In the genomic region with DNA sequence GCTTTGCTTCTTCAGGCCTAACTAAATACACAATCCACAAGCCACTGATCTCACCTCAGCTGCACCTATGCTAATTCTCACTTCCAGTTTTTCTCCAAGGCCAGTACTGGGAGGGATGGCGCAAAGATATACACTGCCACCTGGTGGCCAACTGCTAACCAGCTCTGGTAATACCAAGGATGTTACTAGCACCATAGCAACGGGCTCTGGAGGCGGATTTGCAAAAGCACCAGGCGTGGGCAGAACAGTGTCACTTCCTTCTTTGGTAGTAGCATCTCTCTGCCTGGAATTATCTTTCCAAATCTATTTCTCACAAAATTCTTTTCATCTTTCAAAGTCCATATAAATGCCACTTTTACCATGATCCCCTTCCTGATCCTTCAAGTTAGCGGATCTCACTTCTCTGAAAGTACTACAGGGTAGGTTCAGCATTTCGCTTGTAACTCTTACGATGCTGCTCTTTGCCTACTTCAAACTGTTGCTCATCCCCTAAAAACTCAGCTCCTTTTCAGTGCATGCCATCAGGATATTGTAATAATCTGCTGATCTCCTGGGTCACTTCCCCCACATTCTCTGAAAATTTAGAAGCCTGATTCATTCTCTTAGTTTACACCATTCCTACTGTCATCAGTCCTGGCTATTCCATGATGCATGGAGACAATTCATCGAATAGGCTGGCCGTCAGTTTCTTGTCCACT, we compare ENCODE assay signal across 8 cellular contexts. TPM values are rescaled to one million over a fixed set of nuclear protein-coding genes. Genes with fewer than 3 reads are reported as not detected.
DNase-seq lines count a peak whose midpoint lies in the region; ATAC-seq and TF ChIP-seq lines count a peak whose summit lies in the region.

No MANE protein-coding gene starts in this region.

- peaks cover 15% of the 10 kb centered on the region for H3K4me1 Mint-ChIP-seq in CD14-positive monocyte

- ATAC-seq in GM19324 (IDR thresholded peaks at IDR 0.05; ENCODE audit: low FRiP score, unreplicated experiment) (peak; percentile 96), HG03378 (IDR thresholded peaks at IDR 0.05; ENCODE audit: unreplicated experiment) (peak; percentile 94)

- intact Hi-C loops in CD14-positive monocyte (cut with micrococcal nuclease): loop anchor here (1.0 to 10.0 kb wide), 6 partner anchors 33 to 135 kb away; partner anchors contain the start of gene SLC2A3 (in 1 of the 2)

- peaks cover 0 to 5% (median 0%) of the 10 kb centered on the region in 3 donors for H3K27me3 Mint-ChIP-seq in CD14-positive monocyte (ENCODE audit: low read depth in 3 of 3)

- no peak overlapping the region for H3K4me3 Mint-ChIP-seq in CD14-positive monocyte

- H3K9me3 Mint-ChIP-seq in CD14-positive monocyte: peaks cover 2 to 13% (median 9%) of the 10 kb centered on the region in 7 donors

- no peaks in the 10 kb centered on the region for H3K36me3 Mint-ChIP-seq in CD14-positive monocyte

- TF ChIP-seq CTCF in CD14-positive monocyte (IDR thresholded peaks at IDR 0.05): peak; percentile 84

- peak; percentile 94 for DNase-seq in CD14-positive monocyte (ENCODE audit: low spot score)
- peak; percentile 55 to 83 for DNase-seq in NCI-H524 (lab: John Stamatoyannopoulos, UW)
- peak; percentile 90 for DNase-seq in activated CD4-positive, alpha-beta T cell treated with anti-CD3 and anti-CD28 coated beads for 48 hours
- DNase-seq in dedifferentiated amniotic fluid mesenchymal stem cell (ENCODE audit: extremely low spot score): peak; percentile 90
- peak; percentile 90 to 92 for DNase-seq in lung microvascular endothelial cell (ENCODE audit: low read depth in 2 of 2)
- DNase-seq in stimulated activated CD8-positive, alpha-beta memory T cell treated with anti-CD3 and anti-CD28 coated beads, Interleukin-12 subunit alpha, Interleukin-12 subunit beta, amount 100 ng/mL, for 1 hour (ENCODE audit: low read depth): peak; percentile 77

- H3K27ac Mint-ChIP-seq in CD14-positive monocyte: no peak overlapping the region

RNA-seq across cellular contexts. Expression of gene FOXJ2, which starts 37.1 kb away (rescaled TPM):
- polyA plus RNA-seq in CD14-positive monocyte: 1 to 10 TPM; 4.9 to 7.4 TPM
- 3.1 and 3.4 TPM in 2 replicates for total RNA-seq in lung microvascular endothelial cell

RNA-seq across cellular contexts. Expression of gene SLC2A3, which starts 59.4 kb away (rescaled TPM):
- polyA plus RNA-seq in CD14-positive monocyte: 100 to 1,000 TPM; 128 to 179 TPM
- total RNA-seq in lung microvascular endothelial cell: 20.2 and 41.0 TPM in 2 replicates

Comparison
In these comparisons a context has a peak if more than half of its experiments do, and no peak if none do; other contexts are left out.
1. Peak in every context shown above with its lines: DNase-seq and ATAC-seq.